ENCODE assay signal across 20 cellular contexts in genomic region chr1:30659702-30660101, GRCh38.
DNase-seq lines count a peak whose midpoint lies in the region; ATAC-seq, FAIRE-seq and TF ChIP-seq lines count a peak whose summit lies in the region.
"Had no signal": no experiment of that assay in that cellular context is flagged by ENCODE, and none has a peak within 500 bp of the region (broad histone marks: within the 10 kb centered on the region; RNA-seq: fewer than 3 reads in every experiment).

No MANE protein-coding gene starts in this region.

- POLR2A ChIA-PET in K562 (lab: Yijun Ruan, JAX) = interaction anchor here (0.9 kb wide), 1 partner anchor 11 kb away, joined by 3 read pairs; no protein-coding TSS in a partner anchor

- intact Hi-C loops in K562 (cut with micrococcal nuclease) (no loop called here), upper lobe of right lung (cut with DNase I) (no loop called here)

- H3K9me3 ChIP-seq in K562 (replicated peaks; ENCODE audit: control insufficient read depth, insufficient read depth, low read depth, low read length) (no peaks in the 10 kb centered on the region), neuronal stem cell (replicated peaks in 1 of 2; ENCODE audit: control insufficient read depth in 2 of 2, insufficient read depth in 1 of 2, low read depth in 1 of 2, low read length in 2 of 2) (no peaks in the 10 kb centered on the region), upper lobe of right lung (no peaks in the 10 kb centered on the region)
- H3K9me3 ChIP-seq: BE2C had no signal

- no peak overlapping the region for H3K4me3 Mint-ChIP-seq in mesothelial cell of epicardium
- H3K4me3 Mint-ChIP-seq: CD14-positive monocyte; CD4-positive, alpha-beta memory T cell; H9 had no signal

- no peak for TF ChIP-seq EP300 in Ishikawa (IDR thresholded peaks at IDR 0.05; ENCODE audit: borderline replicate concordance)
- no peak for TF ChIP-seq EP300 in K562 (IDR thresholded peaks at IDR 0.05; ENCODE audit: low read length)

- no peak overlapping the region for H3K23ac ChIP-seq in neuronal stem cell (ENCODE audit: low read depth, low read length, poor library complexity)

- H3K9me1 ChIP-seq in K562 (ENCODE audit: control insufficient read depth, insufficient read depth, low read length) = peaks cover 2% of the 10 kb centered on the region

- H3K4me3 ChIP-seq in K562 (no peak overlapping the region), neuronal stem cell (ENCODE audit: low read length in 2 of 2) (no peak overlapping the region), upper lobe of right lung (no peak overlapping the region)

- H3K9ac ChIP-seq in K562 (ENCODE audit: insufficient read depth in 1 of 2, low read depth in 2 of 2, low read length in 2 of 2) = no peak overlapping the region
- H3K9ac ChIP-seq in neuronal stem cell (ENCODE audit: low read depth, low read length, poor library complexity) = no peak overlapping the region

- no peaks in the 10 kb centered on the region for H3K79me2 ChIP-seq in K562 (ENCODE audit: control insufficient read depth, insufficient read depth, low read length)

- TF ChIP-seq CTCF in K562 (IDR thresholded peaks at IDR 0.05 in 2 of 3, conservative IDR thresholded peaks at IDR 0.05 in 1 of 3; ENCODE audit: insufficient read depth in 2 of 3, low read depth in 1 of 3, low read length in 3 of 3) (no peak), upper lobe of right lung (IDR thresholded peaks at IDR 0.05) (no peak), mesothelial cell of epicardium (IDR thresholded peaks at IDR 0.05; ENCODE audit: unreplicated experiment) (no peak)

- no peak overlapping the region for H4K8ac ChIP-seq in neuronal stem cell (ENCODE audit: low read depth, low read length)

- H2BK15ac ChIP-seq in neuronal stem cell (ENCODE audit: low read length) = no peak overlapping the region

- no peaks in the 10 kb centered on the region for H3K4me1 Mint-ChIP-seq in mesothelial cell of epicardium
- H3K4me1 Mint-ChIP-seq: CD14-positive monocyte; CD4-positive, alpha-beta memory T cell had no signal

- ATAC-seq in K562 (peak; percentile 26; the same call in 2 of the 3 replicates), upper lobe of right lung (no peak), HG02970 (IDR thresholded peaks at IDR 0.05; ENCODE audit: low FRiP score, unreplicated experiment) (no peak)

- no peak overlapping the region for H3K4ac ChIP-seq in neuronal stem cell (ENCODE audit: low read length)

- CTCF ChIA-PET in K562 (lab: Yijun Ruan, JAX; ENCODE audit: low intra/inter-chr PET ratio) = no interaction called here

- H3K14ac ChIP-seq in neuronal stem cell (ENCODE audit: low read length) = peak overlapping the region; percentile 60

- BruUV-seq in K562 (replicated peaks; lab: Mats Ljungman, UMichigan) = no TSS peak

- no peak overlapping the region for H4K91ac ChIP-seq in neuronal stem cell (ENCODE audit: low read depth, low read length, poor library complexity)

- no peak overlapping the region for H2BK12ac ChIP-seq in neuronal stem cell (ENCODE audit: low read length)

- H2BK120ac ChIP-seq in neuronal stem cell (ENCODE audit: low read depth, low read length) = no peak overlapping the region

- no peaks in the 10 kb centered on the region for H3K9me3 Mint-ChIP-seq in mesothelial cell of epicardium
- H3K9me3 Mint-ChIP-seq: CD4-positive, alpha-beta memory T cell had no signal

- DNase-seq in K562 (ENCODE audit: extremely low read depth in 1 of 4, low spot score in 3 of 4) (no peak), neuronal stem cell (ENCODE audit: low spot score) (no peak), upper lobe of right lung (peak; percentile 9), mesothelial cell of epicardium (ENCODE audit: low spot score in 2 of 2, unreplicated experiment in 2 of 2) (no peak)
- no peak for DNase-seq in effector CD8-positive, alpha-beta T cell (lab: John Stamatoyannopoulos, UW)
- DNase-seq: ACHN; BE2C; CD4-positive, alpha-beta memory T cell; DMS153; DMS79; GDM1; H9; KBM-7 had no signal

- no peak overlapping the region for H2BK5ac ChIP-seq in neuronal stem cell (ENCODE audit: low read length)

- no peak overlapping the region for H3K27ac Mint-ChIP-seq in mesothelial cell of epicardium

- H3K27me3 Mint-ChIP-seq in mesothelial cell of epicardium (ENCODE audit: low read depth) = peaks cover 37% of the 10 kb centered on the region

- no peak overlapping the region for H3K27ac ChIP-seq in K562 (ENCODE audit: extremely low read depth, low read depth, low read length)
- no peak overlapping the region for H3K27ac ChIP-seq in neuronal stem cell (replicated peaks; ENCODE audit: low read length)
- H3K27ac ChIP-seq in upper lobe of right lung = no peak overlapping the region
- H3K27ac ChIP-seq: HL-60 had no signal

- TF ChIP-seq POLR2A in K562 (conservative IDR thresholded peaks at IDR 0.05) = no peak

- H3K18ac ChIP-seq in neuronal stem cell (ENCODE audit: low read length) = peak overlapping the region; percentile 21

- H3K79me1 ChIP-seq in neuronal stem cell (ENCODE audit: low read depth, low read length) = peaks cover 4% of the 10 kb centered on the region

- peak overlapping the region; percentile 49 for H2AK5ac ChIP-seq in neuronal stem cell (ENCODE audit: low read depth, low read length)

- no peaks in the 10 kb centered on the region; the same call in 1 of the 2 replicates for H4K20me1 ChIP-seq in K562 (replicated peaks; ENCODE audit: control insufficient read depth, insufficient read depth, low read length)

- peaks cover 0 to 10% of the 10 kb centered on the region in 2 experiments; a peak in 1 of 5 replicates for H3K4me1 ChIP-seq in K562 (replicated peaks in 1 of 2; ENCODE audit: control insufficient read depth in 2 of 2, insufficient read depth in 2 of 2, low read length in 2 of 2)
- H3K4me1 ChIP-seq in neuronal stem cell (ENCODE audit: control insufficient read depth in 2 of 2, insufficient read depth in 1 of 2, low read depth in 1 of 2, low read length in 2 of 2) = peaks cover 0 to 5% of the 10 kb centered on the region in 2 donors
- H3K4me1 ChIP-seq in upper lobe of right lung = no peaks in the 10 kb centered on the region
- H3K4me1 ChIP-seq: BE2C had no signal

- FAIRE-seq in K562 (lab: Jason Lieb, UNC) = peak; percentile 23
- FAIRE-seq: A204.1, GM19239, H1 had no signal

- H3K36me3 Mint-ChIP-seq in mesothelial cell of epicardium = no peaks in the 10 kb centered on the region
- H3K36me3 Mint-ChIP-seq: CD14-positive monocyte; CD4-positive, alpha-beta memory T cell had no signal

- H2AFZ ChIP-seq in K562 (ENCODE audit: low read depth, low read length) (no peak overlapping the region), neuronal stem cell (ENCODE audit: low read length) (no peak overlapping the region)

- TF ChIP-seq RAD21 in Ishikawa (IDR thresholded peaks at IDR 0.05; ENCODE audit: low read depth) (no peak), K562 (CRISPR knock-in tag; conservative IDR thresholded peaks at IDR 0.05 in 1 of 2, IDR thresholded peaks at IDR 0.05 in 1 of 2) (no peak)

- no peak overlapping the region for H3K4me2 ChIP-seq in K562 (ENCODE audit: insufficient read depth, low read length)
- H3K4me2 ChIP-seq in neuronal stem cell (ENCODE audit: insufficient read depth, low read length, poor library complexity, severe bottlenecking) = no peak overlapping the region

- H3K27me3 ChIP-seq in K562 (ENCODE audit: control insufficient read depth in 2 of 2, insufficient read depth in 2 of 2, low read length in 2 of 2) (peaks cover 19 to 73% of the 10 kb centered on the region in 2 experiments), neuronal stem cell (ENCODE audit: control insufficient read depth in 3 of 3, insufficient read depth in 3 of 3, low read depth in 1 of 3, low read length in 3 of 3) (peaks cover 0 to 36% (median 0%) of the 10 kb centered on the region in 3 experiments), upper lobe of right lung (peaks cover 9% of the 10 kb centered on the region)
- H3K27me3 ChIP-seq: BE2C had no signal

- H3K36me3 ChIP-seq in K562 (ENCODE audit: control insufficient read depth, insufficient read depth, low read length) = no peaks in the 10 kb centered on the region
- H3K36me3 ChIP-seq in neuronal stem cell (replicated peaks in 1 of 2; ENCODE audit: control insufficient read depth in 2 of 2, insufficient read depth in 2 of 2, low read length in 2 of 2) = no peaks in the 10 kb centered on the region
- H3K36me3 ChIP-seq in upper lobe of right lung = no peaks in the 10 kb centered on the region
- H3K36me3 ChIP-seq: BE2C had no signal

- in situ Hi-C loops in K562 (cut with MboI) = loop anchor here (5.0 kb wide), 1 partner anchor 1107 kb away; no protein-coding TSS in a partner anchor

- 2% methylated on average over 7 of the region's 8 CpGs for WGBS in K562 (ENCODE audit: insufficient coverage, low coverage, missing lambda C conversion rate)
- WGBS in neuronal stem cell (ENCODE audit: extremely low coverage in 2 of 2, insufficient read length in 2 of 2, insufficient replicate concordance in 1 of 2), 2 donors = no CpG with 5 or more reads among the region's 8 CpGs

TF ChIP-seq in Ishikawa, 13 proteins besides CTCF, POLR2A, EP300 and RAD21:
- TF ChIP-seq CREB1 (IDR thresholded peaks at IDR 0.05; ENCODE audit: low read depth) = no peak
- TF ChIP-seq, protein P1, sequence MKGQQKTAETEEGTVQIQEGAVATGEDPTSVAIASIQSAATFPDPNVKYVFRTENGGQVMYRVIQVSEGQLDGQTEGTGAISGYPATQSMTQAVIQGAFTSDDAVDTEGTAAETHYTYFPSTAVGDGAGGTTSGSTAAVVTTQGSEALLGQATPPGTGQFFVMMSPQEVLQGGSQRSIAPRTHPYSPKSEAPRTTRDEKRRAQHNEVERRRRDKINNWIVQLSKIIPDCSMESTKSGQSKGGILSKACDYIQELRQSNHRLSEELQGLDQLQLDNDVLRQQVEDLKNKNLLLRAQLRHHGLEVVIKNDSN (IDR thresholded peaks at IDR 0.05) = 0 out of 2 replicates have a peak, but pooled peaks have one; percentile 24

TF ChIP-seq in K562, 482 proteins besides CTCF, POLR2A, EP300 and RAD21 (continues in another document):
- no peak for TF ChIP-seq MEF2A (IDR thresholded peaks at IDR 0.05; ENCODE audit: control insufficient read depth, low read depth, low read length)
- TF ChIP-seq, protein P2, sequence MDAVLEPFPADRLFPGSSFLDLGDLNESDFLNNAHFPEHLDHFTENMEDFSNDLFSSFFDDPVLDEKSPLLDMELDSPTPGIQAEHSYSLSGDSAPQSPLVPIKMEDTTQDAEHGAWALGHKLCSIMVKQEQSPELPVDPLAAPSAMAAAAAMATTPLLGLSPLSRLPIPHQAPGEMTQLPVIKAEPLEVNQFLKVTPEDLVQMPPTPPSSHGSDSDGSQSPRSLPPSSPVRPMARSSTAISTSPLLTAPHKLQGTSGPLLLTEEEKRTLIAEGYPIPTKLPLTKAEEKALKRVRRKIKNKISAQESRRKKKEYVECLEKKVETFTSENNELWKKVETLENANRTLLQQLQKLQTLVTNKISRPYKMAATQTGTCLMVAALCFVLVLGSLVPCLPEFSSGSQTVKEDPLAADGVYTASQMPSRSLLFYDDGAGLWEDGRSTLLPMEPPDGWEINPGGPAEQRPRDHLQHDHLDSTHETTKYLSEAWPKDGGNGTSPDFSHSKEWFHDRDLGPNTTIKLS (IDR thresholded peaks at IDR 0.05; ENCODE audit: borderline replicate concordance, low read depth) = no peak
